Comparison of ENCODE assay signal across 37 cellular contexts in the genomic region with DNA sequence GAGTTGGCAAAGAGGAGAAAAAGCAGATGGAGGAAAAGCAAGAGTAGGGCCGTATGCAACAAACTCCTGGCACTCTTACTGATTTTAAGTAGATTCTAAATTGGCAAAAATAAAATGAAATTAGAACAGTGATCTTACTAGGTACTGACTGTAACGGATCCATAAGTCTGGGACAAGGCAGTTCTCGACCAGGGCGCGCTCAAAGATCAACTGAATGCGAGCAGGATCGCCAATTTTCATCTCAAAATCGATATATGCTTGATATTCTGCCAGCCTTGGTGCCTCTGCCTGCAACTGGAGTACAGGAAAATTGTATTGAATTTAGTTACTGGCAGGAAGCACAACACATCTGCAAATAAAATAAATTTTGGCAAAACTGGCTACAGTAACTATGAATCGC. TPM values are rescaled to one million over a fixed set of nuclear protein-coding genes. Genes with fewer than 3 reads are reported as not detected.
"Had no signal": no experiment of that assay in that cellular context is flagged by ENCODE, and none has a peak within 500 bp of the region (broad histone marks: within the 10 kb centered on the region; RNA-seq: fewer than 3 reads in every experiment).

No MANE protein-coding gene starts in this region.

- H3K27me3 Mint-ChIP-seq: activated naive CD8-positive, alpha-beta T cell; naive B cell had no signal

- H3K4me1 ChIP-seq: colonic mucosa, gastroesophageal sphincter, prostate gland, suprapubic skin, upper lobe of right lung had no signal

- H3K27ac Mint-ChIP-seq: mesothelial cell of epicardium; T-helper 1 cell treated with Interleukin-12 subunit alpha and Interleukin-12 subunit beta and Interleukin-4 antibody, amounts not matched to agents 30 μg/mL and 1 μg/mL, for 36 hours had no signal

- H3K36me3 ChIP-seq: prostate gland had no signal

- H3K27ac ChIP-seq: colonic mucosa, gastroesophageal sphincter, hepatocyte, pancreas, prostate gland, sigmoid colon, suprapubic skin, tibial artery, upper lobe of right lung had no signal

- ATAC-seq: gastroesophageal sphincter, left ventricle myocardium superior, pancreas, upper lobe of right lung had no signal

- H3K4me3 Mint-ChIP-seq: activated naive CD8-positive, alpha-beta T cell; mesothelial cell of epicardium; naive B cell; neural crest cell; T-helper 1 cell treated with Interleukin-12 subunit alpha and Interleukin-12 subunit beta and Interleukin-4 antibody, amounts not matched to agents 30 μg/mL and 1 μg/mL, for 36 hours had no signal

- H3K4me3 ChIP-seq: colonic mucosa, gastroesophageal sphincter, hepatocyte, pancreas, prostate gland, sigmoid colon, suprapubic skin, tibial artery, upper lobe of right lung had no signal

- H3K4me1 Mint-ChIP-seq: neural crest cell had no signal

- DNase-seq: activated CD4-positive, alpha-beta T cell treated with anti-CD3 and anti-CD28 coated beads for 4 hours; activated CD8-positive, alpha-beta memory T cell treated with anti-CD3 and anti-CD28 coated beads for 24 hours; activated effector memory CD4-positive, alpha-beta T cell treated with Interleukin-2 at 50 U/mL for 16 hours; activated naive CD4-positive, alpha-beta T cell treated with Interleukin-2 at 50 U/mL for 16 hours; activated T-cell treated with anti-CD3 and anti-CD28 coated beads, Interleukin-2, amount 50 U/mL, for 48 hours; anterior cingulate cortex; cerebellar nuclear complex; colonic mucosa; effector CD8-positive, alpha-beta T cell; erythroblast; islet precursor cell; left ventricle myocardium superior; naive B cell; nucleus accumbens; pancreas; retina; sigmoid colon; SK-N-SH; small intestine; stimulated activated CD4-positive, alpha-beta T cell treated with anti-CD3 and anti-CD28 coated beads, Interleukin-1b, Interleukin-23, amount 100 ng/mL, for 48 hours; stimulated activated CD4-positive, alpha-beta T cell treated with anti-CD3 and anti-CD28 coated beads, Interleukin-4, amount 100 ng/mL, for 4 hours; stimulated activated CD8-positive, alpha-beta memory T cell treated with anti-CD3 and anti-CD28 coated beads, Interleukin-4, amount 100 ng/mL, for 48 hours; stimulated activated naive CD4-positive, alpha-beta T cell; SW 1271; T1000; tibial artery; upper lobe of right lung had no signal

- H3K27me3 ChIP-seq: colonic mucosa, gastroesophageal sphincter, hepatocyte, pancreas, sigmoid colon, suprapubic skin, tibial artery, upper lobe of right lung had no signal

- H3K9me3 Mint-ChIP-seq: mesothelial cell of epicardium; naive B cell; neural crest cell; T-helper 1 cell treated with Interleukin-12 subunit alpha and Interleukin-12 subunit beta and Interleukin-4 antibody, amounts not matched to agents 30 μg/mL and 1 μg/mL, for 36 hours had no signal

- H3K9me3 ChIP-seq: colonic mucosa, gastroesophageal sphincter, pancreas, prostate gland, sigmoid colon, SK-N-SH, suprapubic skin, tibial artery, upper lobe of right lung had no signal

RNA-seq across cellular contexts. Expression of a gene that starts 59.1 kb away (rescaled TPM):
- total RNA-seq: dermis microvascular lymphatic vessel endothelial cell, lung microvascular endothelial cell had no signal
